15 cellular contexts compared by ENCODE assay signal in the genomic region with DNA sequence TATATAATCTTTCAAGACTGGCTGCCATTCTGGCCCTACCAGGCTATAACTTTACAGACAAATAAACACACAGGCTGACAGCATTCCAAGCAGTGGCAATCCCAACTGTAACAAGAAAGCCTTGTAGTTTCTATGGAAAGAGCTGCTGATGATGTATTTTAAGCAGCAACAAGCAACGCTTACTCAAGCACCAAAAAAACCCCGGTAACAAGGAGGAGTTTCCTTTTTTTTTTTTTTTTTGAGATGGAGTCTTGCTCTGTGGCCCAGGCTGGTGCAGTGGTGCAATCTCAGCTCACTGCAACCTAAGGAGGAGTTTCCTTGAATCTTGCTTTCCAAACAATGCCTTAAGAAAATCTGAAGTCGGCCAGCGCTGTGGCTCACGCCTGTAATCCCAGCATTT. TPM values are rescaled to one million over a fixed set of nuclear protein-coding genes. Genes with fewer than 3 reads are reported as not detected.
DNase-seq lines count a peak whose midpoint lies in the region; ATAC-seq and TF ChIP-seq lines count a peak whose summit lies in the region.
"Had no signal": no experiment of that assay in that cellular context is flagged by ENCODE, and none has a peak within 500 bp of the region (broad histone marks: within the 10 kb centered on the region; RNA-seq: fewer than 3 reads in every experiment).

No MANE protein-coding gene starts in this region.

- TF ChIP-seq CTCF in RWPE2 (IDR thresholded peaks at IDR 0.05; ENCODE audit: poor library complexity, severe bottlenecking) (no peak), fibroblast of mammary gland (conservative IDR thresholded peaks at IDR 0.05; ENCODE audit: control insufficient read depth, insufficient read depth, low read depth, low read length) (no peak), neutrophil (IDR thresholded peaks at IDR 0.05) (no peak)

- ATAC-seq in RWPE2 (ENCODE audit: low read depth) (no peak), GM19351 (IDR thresholded peaks at IDR 0.05; ENCODE audit: unreplicated experiment) (no peak), HG03521 (IDR thresholded peaks at IDR 0.05; ENCODE audit: unreplicated experiment) (no peak), GM18502 (IDR thresholded peaks at IDR 0.05; ENCODE audit: poor library complexity, unreplicated experiment) (no peak)
- ATAC-seq: activated CD4-positive, CD25-positive, alpha-beta regulatory T cell treated with anti-CD3 and anti-CD28 coated beads, Interleukin-2, amount 50 U/mL, for 24 hours; SK-N-SH treated with all-trans-retinoic acid at 6 μM for 48 hours had no signal

- H3K27ac Mint-ChIP-seq in activated T-helper 1 cell treated with anti-CD3 and anti-CD28 coated beads, Interleukin-12 subunit alpha, Interleukin-12 subunit beta, Interleukin-2, Interleukin-4 antibody, amounts not matched to agents 30 ng/mL and 10 ng/mL and 1 ng/mL, durations not matched to agents 14 hours and 24 hours and 36 hours: no peak overlapping the region

- DNase-seq in AG08396 (ENCODE audit: low spot score) (peak; percentile 38), RWPE2 (ENCODE audit: low spot score) (no peak), fibroblast of mammary gland (ENCODE audit: low read depth) (peak; percentile 79)
- no peak for DNase-seq in activated T-helper 1 cell treated with anti-CD3 and anti-CD28 coated beads, Interleukin-12 subunit alpha, Interleukin-12 subunit beta, Interleukin-2, Interleukin-4 antibody, amounts not matched to agents 30 ng/mL and 10 ng/mL and 1 ng/mL, durations not matched to agents 14 hours and 24 hours and 36 hours (ENCODE audit: low spot score)
- DNase-seq: activated effector memory CD4-positive, alpha-beta T cell treated with Interleukin-2 at 50 U/mL for 16 hours; NCI-H187 treated with DMSO at 0.1 percent for 48 hours; spleen had no signal

- no peaks in the 10 kb centered on the region for H3K27me3 ChIP-seq in RWPE2 (ENCODE audit: insufficient read depth, poor library complexity, severe bottlenecking)
- no peaks in the 10 kb centered on the region for H3K27me3 ChIP-seq in neutrophil
- H3K27me3 ChIP-seq: spleen had no signal

- H3K9me3 ChIP-seq in RWPE2 (ENCODE audit: severe bottlenecking): no peaks in the 10 kb centered on the region
- H3K9me3 ChIP-seq in neutrophil: no peaks in the 10 kb centered on the region
- H3K9me3 ChIP-seq: spleen had no signal

- H3K27ac ChIP-seq in RWPE2 (ENCODE audit: poor library complexity, severe bottlenecking) (peak overlapping the region; percentile 27), neutrophil (peak overlapping the region; percentile 66)
- H3K27ac ChIP-seq: C4-2B had no signal

- no peak overlapping the region for H3K4me3 Mint-ChIP-seq in activated T-helper 1 cell treated with anti-CD3 and anti-CD28 coated beads, Interleukin-12 subunit alpha, Interleukin-12 subunit beta, Interleukin-2, Interleukin-4 antibody, amounts not matched to agents 30 ng/mL and 10 ng/mL and 1 ng/mL, durations not matched to agents 14 hours and 24 hours and 36 hours
- H3K4me3 Mint-ChIP-seq: IgD-negative memory B cell had no signal

- peaks cover 29% of the 10 kb centered on the region for H3K4me1 Mint-ChIP-seq in activated T-helper 1 cell treated with anti-CD3 and anti-CD28 coated beads, Interleukin-12 subunit alpha, Interleukin-12 subunit beta, Interleukin-2, Interleukin-4 antibody, amounts not matched to agents 30 ng/mL and 10 ng/mL and 1 ng/mL, durations not matched to agents 14 hours and 24 hours and 36 hours (ENCODE audit: low read depth)

- intact Hi-C loops in activated T-helper 1 cell treated with anti-CD3 and anti-CD28 coated beads, Interleukin-12 subunit alpha, Interleukin-12 subunit beta, Interleukin-2, Interleukin-4 antibody, amounts not matched to agents 30 ng/mL and 10 ng/mL and 1 ng/mL, durations not matched to agents 14 hours and 24 hours and 36 hours (cut with micrococcal nuclease): no loop called here

- no peaks in the 10 kb centered on the region for H3K27me3 Mint-ChIP-seq in activated T-helper 1 cell treated with anti-CD3 and anti-CD28 coated beads, Interleukin-12 subunit alpha, Interleukin-12 subunit beta, Interleukin-2, Interleukin-4 antibody, amounts not matched to agents 30 ng/mL and 10 ng/mL and 1 ng/mL, durations not matched to agents 14 hours and 24 hours and 36 hours (ENCODE audit: insufficient read depth)
- H3K27me3 Mint-ChIP-seq: IgD-negative memory B cell had no signal

- H3K36me3 Mint-ChIP-seq in activated T-helper 1 cell treated with anti-CD3 and anti-CD28 coated beads, Interleukin-12 subunit alpha, Interleukin-12 subunit beta, Interleukin-2, Interleukin-4 antibody, amounts not matched to agents 30 ng/mL and 10 ng/mL and 1 ng/mL, durations not matched to agents 14 hours and 24 hours and 36 hours (ENCODE audit: low read depth): peaks cover 20% of the 10 kb centered on the region

- H3K36me3 ChIP-seq in RWPE2 (ENCODE audit: low read depth): peaks cover 42% of the 10 kb centered on the region
- H3K36me3 ChIP-seq in neutrophil: peaks cover 17% of the 10 kb centered on the region

- peaks cover 15% of the 10 kb centered on the region for H3K4me1 ChIP-seq in RWPE2 (ENCODE audit: insufficient read depth, poor library complexity, severe bottlenecking)
- H3K4me1 ChIP-seq in neutrophil (ENCODE audit: control insufficient read depth in 1 of 2, insufficient read depth in 1 of 2, low read depth in 1 of 2, low read length in 1 of 2): peaks cover 21 to 25% of the 10 kb centered on the region in 2 experiments

- no peaks in the 10 kb centered on the region for H3K9me3 Mint-ChIP-seq in activated T-helper 1 cell treated with anti-CD3 and anti-CD28 coated beads, Interleukin-12 subunit alpha, Interleukin-12 subunit beta, Interleukin-2, Interleukin-4 antibody, amounts not matched to agents 30 ng/mL and 10 ng/mL and 1 ng/mL, durations not matched to agents 14 hours and 24 hours and 36 hours
- H3K9me3 Mint-ChIP-seq: IgD-negative memory B cell had no signal

- no peak overlapping the region for H3K4me3 ChIP-seq in RWPE2 (ENCODE audit: severe bottlenecking)
- H3K4me3 ChIP-seq in fibroblast of mammary gland (ENCODE audit: control insufficient read depth, low read depth, low read length): no peak overlapping the region
- peak overlapping the region in 1 of 2 experiments; percentile 6 for H3K4me3 ChIP-seq in neutrophil (ENCODE audit: low read depth in 1 of 2, low read length in 1 of 2)
- H3K4me3 ChIP-seq: spleen had no signal

RNA-seq across cellular contexts. Expression of gene LSM12, which starts 23.1 kb away (rescaled TPM):
- 93.9 and 95.4 TPM in 2 replicates for total RNA-seq in activated T-helper 1 cell treated with anti-CD3 and anti-CD28 coated beads, Interleukin-12 subunit alpha, Interleukin-12 subunit beta, Interleukin-2, Interleukin-4 antibody, amounts not matched to agents 30 ng/mL and 10 ng/mL and 1 ng/mL, durations not matched to agents 14 hours and 24 hours and 36 hours

RNA-seq across cellular contexts. Expression of gene G6PC3, which starts 27.2 kb away (rescaled TPM):
- 33.5 and 34.9 TPM in 2 replicates for total RNA-seq in activated T-helper 1 cell treated with anti-CD3 and anti-CD28 coated beads, Interleukin-12 subunit alpha, Interleukin-12 subunit beta, Interleukin-2, Interleukin-4 antibody, amounts not matched to agents 30 ng/mL and 10 ng/mL and 1 ng/mL, durations not matched to agents 14 hours and 24 hours and 36 hours

RNA-seq across cellular contexts. Expression of gene TMEM101, which starts 28.6 kb away (rescaled TPM):
- total RNA-seq in activated T-helper 1 cell treated with anti-CD3 and anti-CD28 coated beads, Interleukin-12 subunit alpha, Interleukin-12 subunit beta, Interleukin-2, Interleukin-4 antibody, amounts not matched to agents 30 ng/mL and 10 ng/mL and 1 ng/mL, durations not matched to agents 14 hours and 24 hours and 36 hours: 31.6 and 32.8 TPM in 2 replicates

RNA-seq across cellular contexts. Expression of gene NAGS, which starts 38.9 kb away (rescaled TPM):
- total RNA-seq in activated T-helper 1 cell treated with anti-CD3 and anti-CD28 coated beads, Interleukin-12 subunit alpha, Interleukin-12 subunit beta, Interleukin-2, Interleukin-4 antibody, amounts not matched to agents 30 ng/mL and 10 ng/mL and 1 ng/mL, durations not matched to agents 14 hours and 24 hours and 36 hours: 0.39 and 0.60 TPM in 2 replicates

Comparison
In these comparisons a context has a peak if more than half of its experiments do, and no peak if none do; other contexts are left out.
1. DNase-seq: peak in AG08396 (single experiment) and fibroblast of mammary gland (single experiment); none in RWPE2 (single experiment) and activated T-helper 1 cell treated with anti-CD3 and anti-CD28 coated beads, Interleukin-12 subunit alpha, Interleukin-12 subunit beta, Interleukin-2, Interleukin-4 antibody, amounts not matched to agents 30 ng/mL and 10 ng/mL and 1 ng/mL, durations not matched to agents 14 hours and 24 hours and 36 hours (single experiment).